10 cellular contexts compared by ENCODE assay signal in the genomic region with DNA sequence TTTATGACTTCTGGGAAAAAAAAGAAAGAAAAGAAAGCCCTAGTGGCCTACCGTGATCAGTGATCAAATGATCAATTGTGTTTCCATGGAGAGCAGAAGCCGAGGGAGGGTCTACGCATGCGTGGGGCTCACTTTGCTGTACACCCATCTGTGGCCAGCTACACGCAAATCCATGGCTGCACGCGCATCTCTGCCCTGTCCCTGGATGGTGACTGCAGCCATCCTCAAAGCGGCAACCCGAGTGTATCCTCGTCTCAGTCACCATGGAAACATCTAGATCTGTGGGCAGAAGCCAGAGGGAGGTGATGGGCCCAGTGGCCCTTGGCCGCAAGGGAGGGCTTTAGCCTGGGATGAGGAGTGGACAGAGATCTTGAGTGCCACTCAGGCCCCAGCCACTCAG. TPM values are rescaled to one million over a fixed set of nuclear protein-coding genes. Genes with fewer than 3 reads are reported as not detected.
DNase-seq lines count a peak whose midpoint lies in the region; ATAC-seq and TF ChIP-seq lines count a peak whose summit lies in the region.
"Had no signal": no experiment of that assay in that cellular context is flagged by ENCODE, and none has a peak within 500 bp of the region (broad histone marks: within the 10 kb centered on the region; RNA-seq: fewer than 3 reads in every experiment).

No MANE protein-coding gene starts in this region.

- H3K9me3 Mint-ChIP-seq in Caco-2 (ENCODE audit: unreplicated experiment) (no peaks in the 10 kb centered on the region), brain (peaks cover 0 to 4% (median 0%) of the 10 kb centered on the region in 5 experiments), natural killer cell (no peaks in the 10 kb centered on the region)
- H3K9me3 Mint-ChIP-seq: activated B cell treated with CpG ODN at 0.5 μM for 24 hours had no signal

- intact Hi-C loops in Caco-2 (cut with micrococcal nuclease; ENCODE audit: unreplicated experiment) = loop anchor here (5.0 kb wide), 2 partner anchors 52 to 137 kb away; no protein-coding TSS in a partner anchor
- intact Hi-C loops in natural killer cell (cut with micrococcal nuclease) = loop anchor here (5.0 kb wide), 1 partner anchor 268 kb away; no protein-coding TSS in a partner anchor

- H3K27ac Mint-ChIP-seq in Caco-2 (ENCODE audit: unreplicated experiment) (no peak overlapping the region), brain (peak overlapping the region in 2 of 5 experiments; percentile 52 to 92), natural killer cell (peak overlapping the region in 1 of 2 donors; percentile 60)
- H3K27ac Mint-ChIP-seq: activated B cell treated with CpG ODN at 0.5 μM for 24 hours had no signal

- H3K36me3 Mint-ChIP-seq in Caco-2 (ENCODE audit: insufficient read depth, unreplicated experiment) (no peaks in the 10 kb centered on the region), brain (no peaks in the 10 kb centered on the region), natural killer cell (no peaks in the 10 kb centered on the region)

- TF ChIP-seq CTCF in Caco-2 (IDR thresholded peaks at IDR 0.05; ENCODE audit: insufficient read depth in 1 of 2, low read depth in 1 of 2, low read length in 1 of 2, severe bottlenecking in 1 of 2, unreplicated experiment in 1 of 2) = no peak
- TF ChIP-seq CTCF in brain (conservative IDR thresholded peaks at IDR 0.05) = no peak
- no peak for TF ChIP-seq CTCF in natural killer cell (IDR thresholded peaks at IDR 0.05)

- H3K4me1 Mint-ChIP-seq in Caco-2 (ENCODE audit: low read depth, unreplicated experiment) = peaks cover 7% of the 10 kb centered on the region
- H3K4me1 Mint-ChIP-seq in brain = peaks cover 39% of the 10 kb centered on the region
- peaks cover 17 to 38% of the 10 kb centered on the region in 2 donors for H3K4me1 Mint-ChIP-seq in natural killer cell

- H3K36me3 ChIP-seq in Caco-2 (ENCODE audit: control insufficient read depth, insufficient read depth, low read length) = no peaks in the 10 kb centered on the region

- no TSS peak for BruUV-seq in Caco-2 (replicated peaks; lab: Mats Ljungman, UMichigan)

- no peaks in the 10 kb centered on the region for H3K27me3 Mint-ChIP-seq in Caco-2 (ENCODE audit: insufficient read depth, unreplicated experiment)
- peaks cover 10% of the 10 kb centered on the region for H3K27me3 Mint-ChIP-seq in brain
- H3K27me3 Mint-ChIP-seq in natural killer cell (ENCODE audit: low read depth in 2 of 2) = peaks cover 13 to 16% of the 10 kb centered on the region in 2 donors

- CTCF ChIA-PET in Caco-2 (lab: Charles Lee) = interaction anchor here (1.3 kb wide), 1 partner anchor 11 kb away, joined by 6 read pairs; no protein-coding TSS in a partner anchor

- no peak overlapping the region for H3K4me3 ChIP-seq in Caco-2 (ENCODE audit: low read depth, low read length)

- H3K4me1 ChIP-seq in Caco-2 = no peaks in the 10 kb centered on the region; the same call in 1 of the 2 replicates

- no peak for DNase-seq in Caco-2
- peak; percentile 92 for DNase-seq in NCI-H146 treated with DMSO at 0.1 percent for 48 hours (lab: John Stamatoyannopoulos, UW; ENCODE audit: unreplicated experiment)
- no peak for DNase-seq in natural killer cell
- DNase-seq in SW480 (ENCODE audit: low spot score) = no peak
- DNase-seq in HK-2 (ENCODE audit: unreplicated experiment) = no peak

- ATAC-seq in natural killer cell (no peak), HG02840 (IDR thresholded peaks at IDR 0.05; ENCODE audit: low FRiP score, unreplicated experiment) (no peak), HG02852 (IDR thresholded peaks at IDR 0.05; ENCODE audit: unreplicated experiment) (no peak)

- H3K9me3 ChIP-seq in Caco-2 = no peaks in the 10 kb centered on the region

- POLR2A ChIA-PET in Caco-2 (lab: Charles Lee) = no interaction called here

- H3K27me3 ChIP-seq in Caco-2 (replicated peaks; ENCODE audit: control insufficient read depth, insufficient read depth, low read length) = no peaks in the 10 kb centered on the region; the same call in 1 of the 2 replicates

- H3K4me3 Mint-ChIP-seq in Caco-2 (ENCODE audit: unreplicated experiment) (peak overlapping the region; percentile 80), brain (peak overlapping the region; percentile 49 to 88 (median 80)), natural killer cell (peak overlapping the region; percentile 95)

RNA-seq across cellular contexts. Expression of gene ULBP3, which starts 0.8 kb away (rescaled TPM):
- total RNA-seq in Caco-2 (2022) (8.1 and 8.5 TPM in 2 replicates), natural killer cell (1 to 10 TPM in 1 of 3 donors, under 1 TPM in 2; 0.64 to 1.5 (median 0.75) TPM)
- polyA plus RNA-seq in brain (ENCODE audit: insufficient read depth, low read depth, low replicate concordance) = not detected

RNA-seq across cellular contexts. Expression of gene RAET1L, which starts 44.4 kb away (rescaled TPM):
- not detected in 2 replicates for total RNA-seq in Caco-2 (2022)
- not detected for polyA plus RNA-seq in brain (ENCODE audit: insufficient read depth, low read depth, low replicate concordance)
- total RNA-seq in natural killer cell = not detected
- total RNA-seq: activated B cell treated with CpG ODN at 0.5 μM for 24 hours, G401 had no signal
